24 cellular contexts compared by ENCODE assay signal in the genomic region with DNA sequence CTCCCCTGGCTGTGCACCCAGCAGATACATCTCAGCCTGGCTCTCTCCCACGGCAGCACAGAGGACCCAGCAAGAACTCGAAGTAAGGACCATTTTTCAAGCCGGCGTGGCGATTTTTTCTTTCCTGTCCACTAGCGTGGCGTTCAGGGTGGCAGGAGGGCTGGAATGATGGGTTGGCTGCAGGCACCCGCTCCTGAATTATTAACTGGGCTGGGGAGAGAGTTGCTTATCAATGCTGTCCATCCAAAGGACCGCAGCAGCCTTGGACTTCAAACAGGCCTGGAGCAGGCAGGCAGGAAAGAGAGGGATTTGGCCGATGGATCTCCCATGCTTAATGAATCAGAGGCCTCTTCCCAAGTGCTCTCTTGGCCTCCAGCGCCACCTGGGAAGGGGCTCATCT. TPM values are rescaled to one million over a fixed set of nuclear protein-coding genes. Genes with fewer than 3 reads are reported as not detected.
DNase-seq lines count a peak whose midpoint lies in the region; ATAC-seq, FAIRE-seq and TF ChIP-seq lines count a peak whose summit lies in the region.
"Had no signal": no experiment of that assay in that cellular context is flagged by ENCODE, and none has a peak within 500 bp of the region (broad histone marks: within the 10 kb centered on the region; RNA-seq: fewer than 3 reads in every experiment).

No MANE protein-coding gene starts in this region.

- H3K4me3 Mint-ChIP-seq in neural crest cell: no peak overlapping the region
- H3K4me3 Mint-ChIP-seq: CD4-positive, alpha-beta memory T cell; HFFc6 had no signal

- no peak for ATAC-seq in HG02840 (IDR thresholded peaks at IDR 0.05; ENCODE audit: low FRiP score, unreplicated experiment)

- H3K27me3 ChIP-seq in suprapubic skin: no peaks in the 10 kb centered on the region

- TF ChIP-seq EP300 in suprapubic skin (IDR thresholded peaks at IDR 0.05): no peak

- TF ChIP-seq CTCF in kidney (IDR thresholded peaks at IDR 0.05; ENCODE audit: borderline replicate concordance, extremely low read depth, insufficient read depth) (no peak), neural crest cell (conservative IDR thresholded peaks at IDR 0.05) (no peak), suprapubic skin (IDR thresholded peaks at IDR 0.05) (no peak)

- H3K36me3 ChIP-seq in kidney (ENCODE audit: control insufficient read depth in 1 of 2, insufficient read depth in 2 of 2, low read length in 2 of 2): no peaks in the 10 kb centered on the region
- H3K36me3 ChIP-seq in suprapubic skin: no peaks in the 10 kb centered on the region
- H3K36me3 ChIP-seq: HAP-1 had no signal

- FAIRE-seq in kidney (lab: Jason Lieb, UNC): no peak
- FAIRE-seq: GM12891, GM19239, H54 had no signal

- H3K9me3 ChIP-seq in kidney (ENCODE audit: control insufficient read depth in 1 of 2, low read length in 2 of 2): peaks cover 2 to 4% of the 10 kb centered on the region in 2 donors
- H3K9me3 ChIP-seq in suprapubic skin: no peaks in the 10 kb centered on the region
- H3K9me3 ChIP-seq: HAP-1 had no signal

- peak overlapping the region; percentile 78 for H3K27ac Mint-ChIP-seq in neural crest cell (ENCODE audit: unreplicated experiment)
- H3K27ac Mint-ChIP-seq: CD4-positive, alpha-beta memory T cell; HFFc6 had no signal

- H3K27ac ChIP-seq in kidney (ENCODE audit: low read depth in 2 of 2, low read length in 2 of 2) (no peak overlapping the region), suprapubic skin (no peak overlapping the region)

- DNase-seq in kidney (peak; percentile 48), neural crest cell (ENCODE audit: low read depth, low spot score) (no peak), suprapubic skin (ENCODE audit: low spot score in 2 of 2) (peak; percentile 30 to 56), hepatic stellate cell (ENCODE audit: low spot score) (no peak), inferior parietal cortex (ENCODE audit: extremely low spot score) (no peak)
- DNase-seq: C1 segment of cervical spinal cord; Calu3; CD4-positive, alpha-beta memory T cell; COR-L47; DMS53; DMS79 treated with DMSO at 0.1 percent for 48 hours; GF-D8; GOT3; HFFc6 had no signal

- H3K27me3 Mint-ChIP-seq in neural crest cell (ENCODE audit: low read depth): no peaks in the 10 kb centered on the region

- H3K4me3 ChIP-seq in kidney (ENCODE audit: low read length in 2 of 2): no peak overlapping the region
- no peak overlapping the region for H3K4me3 ChIP-seq in suprapubic skin
- H3K4me3 ChIP-seq: HAP-1 had no signal

- peaks cover 9% of the 10 kb centered on the region for H3K4me1 Mint-ChIP-seq in neural crest cell
- H3K4me1 Mint-ChIP-seq: CD4-positive, alpha-beta memory T cell had no signal

- no peak overlapping the region for H3K9ac ChIP-seq in kidney (ENCODE audit: low read length in 2 of 2)

- H3K4me1 ChIP-seq in kidney (ENCODE audit: control insufficient read depth in 1 of 2, insufficient read depth in 1 of 2, low read depth in 1 of 2, low read length in 2 of 2) (no peaks in the 10 kb centered on the region), suprapubic skin (no peaks in the 10 kb centered on the region)
- H3K4me1 ChIP-seq: HAP-1 had no signal

- intact Hi-C loops in kidney (cut with DNase I): no loop called here

- WGBS in suprapubic skin: 84% methylated on average over 11 of the region's 11 CpGs

- H3K9me3 Mint-ChIP-seq in neural crest cell: peaks cover 7% of the 10 kb centered on the region
- H3K9me3 Mint-ChIP-seq: HFFc6 had no signal

- TF ChIP-seq POLR2A in suprapubic skin (IDR thresholded peaks at IDR 0.05): no peak

- peaks cover 4% of the 10 kb centered on the region for H3K36me3 Mint-ChIP-seq in neural crest cell (ENCODE audit: low read depth)

RNA-seq across cellular contexts. Expression of a gene that starts 7.0 kb away (rescaled TPM):
- total RNA-seq in kidney (not detected), neural crest cell (1.2 and 1.4 TPM in 2 replicates), suprapubic skin (not detected)
- not detected for polyA plus RNA-seq in kidney (ENCODE audit: insufficient read depth, low read depth, low replicate concordance)
- total RNA-seq: A172; A673; Calu3; CD4-positive, alpha-beta memory T cell; Daoy; G401; HFFc6 had no signal
- polyA plus RNA-seq: BJ; CD4-positive, alpha-beta memory T cell had no signal

Comparison
In these comparisons a context has a peak if more than half of its experiments do, and no peak if none do; other contexts are left out.
1. DNase-seq: peak in kidney (single experiment) and suprapubic skin (2 of 2); none in neural crest cell (single experiment), hepatic stellate cell (single experiment) and inferior parietal cortex (single experiment).